ENCODE assay signal across 16 cellular contexts in the genomic region with DNA sequence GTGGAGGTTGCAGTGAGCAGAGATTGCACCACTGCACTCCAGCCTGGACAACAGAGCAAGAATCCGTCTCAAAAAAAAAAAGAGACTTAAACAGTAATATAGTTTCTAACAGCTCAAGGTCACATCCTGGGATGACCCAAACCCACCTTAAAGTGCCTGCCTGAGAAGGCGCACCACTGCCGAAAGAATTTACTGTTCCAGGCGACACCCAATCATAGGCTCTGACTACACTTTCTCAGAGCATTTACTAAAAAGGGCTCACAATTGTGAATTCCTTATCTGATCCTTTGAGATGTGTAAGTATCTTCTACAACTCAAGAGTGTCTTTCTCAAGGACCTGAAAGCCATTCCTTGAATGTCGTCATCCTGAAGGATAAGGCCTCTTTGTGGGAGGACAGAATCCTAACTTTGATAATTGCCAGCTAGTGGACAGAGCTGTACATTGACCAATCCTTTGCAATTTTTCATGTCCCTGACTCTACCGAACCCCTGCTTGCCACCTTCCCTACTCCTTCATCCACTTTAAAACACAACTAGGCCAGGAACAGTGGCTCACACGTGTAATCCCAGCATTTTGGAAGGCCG. TPM values are rescaled to one million over a fixed set of nuclear protein-coding genes. Genes with fewer than 3 reads are reported as not detected.
DNase-seq lines count a peak whose midpoint lies in the region; ATAC-seq and TF ChIP-seq lines count a peak whose summit lies in the region.
"Had no signal": no experiment of that assay in that cellular context is flagged by ENCODE, and none has a peak within 500 bp of the region (broad histone marks: within the 10 kb centered on the region; RNA-seq: fewer than 3 reads in every experiment).

No MANE protein-coding gene starts in this region.

- no peaks in the 10 kb centered on the region for H3K27me3 Mint-ChIP-seq in activated naive CD8-positive, alpha-beta T cell treated with anti-CD3 and anti-CD28 coated beads, Interleukin-2, amount 10 ng/mL, durations not matched to agents 7 days and 5 days
- H3K27me3 Mint-ChIP-seq in activated naive CD8-positive, alpha-beta T cell treated with anti-CD3 and anti-CD28 coated beads for 36 hours: no peaks in the 10 kb centered on the region
- H3K27me3 Mint-ChIP-seq in type B pancreatic cell: peaks cover 5% of the 10 kb centered on the region

- H3K4me3 ChIP-seq in hepatocyte: no peak overlapping the region
- no peak overlapping the region for H3K4me3 ChIP-seq in transverse colon
- no peak overlapping the region for H3K4me3 ChIP-seq in spleen
- H3K4me3 ChIP-seq: PC-9 had no signal

- no peak overlapping the region for H3K4me2 ChIP-seq in hepatocyte
- H3K4me2 ChIP-seq: KMS-11, PC-9 had no signal

- H3K4me3 Mint-ChIP-seq in activated naive CD8-positive, alpha-beta T cell treated with anti-CD3 and anti-CD28 coated beads, Interleukin-2, amount 10 ng/mL, durations not matched to agents 7 days and 5 days: no peak overlapping the region
- H3K4me3 Mint-ChIP-seq in activated naive CD8-positive, alpha-beta T cell treated with anti-CD3 and anti-CD28 coated beads for 36 hours: no peak overlapping the region
- peak overlapping the region; percentile 57 for H3K4me3 Mint-ChIP-seq in type B pancreatic cell

- no peaks in the 10 kb centered on the region for H3K9me2 ChIP-seq in hepatocyte (replicated peaks; ENCODE audit: insufficient read depth)

- no peaks in the 10 kb centered on the region for H4K20me1 ChIP-seq in hepatocyte (ENCODE audit: insufficient read depth, poor library complexity, severe bottlenecking)

- peaks cover 25% of the 10 kb centered on the region for H3K4me1 Mint-ChIP-seq in activated naive CD8-positive, alpha-beta T cell treated with anti-CD3 and anti-CD28 coated beads, Interleukin-2, amount 10 ng/mL, durations not matched to agents 7 days and 5 days
- peaks cover 18% of the 10 kb centered on the region for H3K4me1 Mint-ChIP-seq in activated naive CD8-positive, alpha-beta T cell treated with anti-CD3 and anti-CD28 coated beads for 36 hours
- peaks cover 24% of the 10 kb centered on the region for H3K4me1 Mint-ChIP-seq in type B pancreatic cell (ENCODE audit: unreplicated experiment)

- POLR2A ChIA-PET in activated naive CD8-positive, alpha-beta T cell treated with anti-CD3 and anti-CD28 coated beads, Interleukin-2, amount 10 ng/mL, durations not matched to agents 7 days and 5 days (lab: Charles Lee): interaction anchor here (1.0 kb wide), 1 partner anchor 22 kb away, joined by 3 read pairs; no protein-coding TSS in a partner anchor

- H3K4me1 ChIP-seq in hepatocyte (ENCODE audit: insufficient read depth) (peaks cover 27% of the 10 kb centered on the region), transverse colon (peaks cover 7 to 46% (median 29%) of the 10 kb centered on the region in 4 donors), spleen (peaks cover 12 to 32% (median 27%) of the 10 kb centered on the region in 6 donors)

- no peak for TF ChIP-seq POLR2A in transverse colon (IDR thresholded peaks at IDR 0.05)
- no peak for TF ChIP-seq POLR2A in spleen (IDR thresholded peaks at IDR 0.05)

- ATAC-seq in activated naive CD8-positive, alpha-beta T cell treated with anti-CD3 and anti-CD28 coated beads, Interleukin-2, amount 10 ng/mL, durations not matched to agents 7 days and 5 days (ENCODE audit: low read depth): no peak

- H3K79me2 ChIP-seq in hepatocyte: peaks cover 19% of the 10 kb centered on the region

- no peaks in the 10 kb centered on the region for H3K9me3 ChIP-seq in hepatocyte (ENCODE audit: low read depth)
- no peaks in the 10 kb centered on the region for H3K9me3 ChIP-seq in transverse colon
- H3K9me3 ChIP-seq in spleen: no peaks in the 10 kb centered on the region

- no peak for TF ChIP-seq EP300 in transverse colon (IDR thresholded peaks at IDR 0.05; ENCODE audit: low read depth)

- no peaks in the 10 kb centered on the region for H3K9me3 Mint-ChIP-seq in activated naive CD8-positive, alpha-beta T cell treated with anti-CD3 and anti-CD28 coated beads, Interleukin-2, amount 10 ng/mL, durations not matched to agents 7 days and 5 days
- no peaks in the 10 kb centered on the region for H3K9me3 Mint-ChIP-seq in activated naive CD8-positive, alpha-beta T cell treated with anti-CD3 and anti-CD28 coated beads for 36 hours
- no peaks in the 10 kb centered on the region for H3K9me3 Mint-ChIP-seq in type B pancreatic cell

- in situ Hi-C loops in transverse colon (cut with MboI; ENCODE audit: low pct_ligation_motif_present in 1 of 4, low pct_unique_long_range_greater_than_20kb in 1 of 4, low sequenced_read_pairs in 3 of 4): loop anchor here in 1 of 4 donors (10.0 kb wide), 1 partner anchor 47 kb away; no protein-coding TSS in a partner anchor

- TF ChIP-seq CTCF in hepatocyte (IDR thresholded peaks at IDR 0.05; ENCODE audit: poor library complexity): no peak
- no peak for TF ChIP-seq CTCF in type B pancreatic cell (conservative IDR thresholded peaks at IDR 0.05)
- no peak for TF ChIP-seq CTCF in transverse colon (IDR thresholded peaks at IDR 0.05)
- no peak for TF ChIP-seq CTCF in spleen (IDR thresholded peaks at IDR 0.05 in 8 of 11, conservative IDR thresholded peaks at IDR 0.05 in 3 of 11)

- peak overlapping the region; percentile 48 for H3K27ac Mint-ChIP-seq in activated naive CD8-positive, alpha-beta T cell treated with anti-CD3 and anti-CD28 coated beads, Interleukin-2, amount 10 ng/mL, durations not matched to agents 7 days and 5 days
- no peak overlapping the region for H3K27ac Mint-ChIP-seq in activated naive CD8-positive, alpha-beta T cell treated with anti-CD3 and anti-CD28 coated beads for 36 hours
- no peak overlapping the region for H3K27ac Mint-ChIP-seq in type B pancreatic cell

- 86% methylated on average over 8 of the region's 8 CpGs for WGBS in hepatocyte (ENCODE audit: low lambda C conversion rate, missing lambda C conversion rate)
- 89 to 93% methylated on average over 7 to 8 of the region's 8 CpGs for WGBS in transverse colon (ENCODE audit: low coverage in 1 of 2), 2 donors
- 89 to 95% (median 92%) methylated on average over 8 of the region's 8 CpGs for WGBS in spleen, 5 donors

- H3K27ac ChIP-seq in hepatocyte: peak overlapping the region; percentile 45
- no peak overlapping the region for H3K27ac ChIP-seq in transverse colon
- H3K27ac ChIP-seq in spleen: no peak overlapping the region
- H3K27ac ChIP-seq: C4-2B, KMS-11, PC-9 had no signal

- peaks cover 4% of the 10 kb centered on the region for H3K36me3 Mint-ChIP-seq in activated naive CD8-positive, alpha-beta T cell treated with anti-CD3 and anti-CD28 coated beads, Interleukin-2, amount 10 ng/mL, durations not matched to agents 7 days and 5 days
- peaks cover 2% of the 10 kb centered on the region for H3K36me3 Mint-ChIP-seq in activated naive CD8-positive, alpha-beta T cell treated with anti-CD3 and anti-CD28 coated beads for 36 hours
- H3K36me3 Mint-ChIP-seq in type B pancreatic cell: no peaks in the 10 kb centered on the region

- DNase-seq in activated naive CD8-positive, alpha-beta T cell treated with anti-CD3 and anti-CD28 coated beads, Interleukin-2, amount 10 ng/mL, durations not matched to agents 7 days and 5 days: no peak
- DNase-seq in activated naive CD8-positive, alpha-beta T cell treated with anti-CD3 and anti-CD28 coated beads for 36 hours: no peak
- DNase-seq in H4 (ENCODE audit: low spot score) (peak; percentile 1), hepatocyte (ENCODE audit: low spot score) (no peak), type B pancreatic cell (ENCODE audit: extremely low spot score, unreplicated experiment) (no peak), transverse colon (no peak), spleen (no peak)
- DNase-seq: Calu3, H7, NCI-H1092, NCI-H146, NCI-H2081 treated with DMSO at 0.1 percent for 48 hours, NCI-H510A, PC-9 had no signal

- no peaks in the 10 kb centered on the region for H3K27me3 ChIP-seq in hepatocyte
- H3K27me3 ChIP-seq in transverse colon: no peaks in the 10 kb centered on the region
- no peaks in the 10 kb centered on the region for H3K27me3 ChIP-seq in spleen (replicated peaks in 1 of 7)

- H2AFZ ChIP-seq in hepatocyte: no peak overlapping the region
- H2AFZ ChIP-seq: PC-9 had no signal

- intact Hi-C loops in transverse colon (cut with DNase I; ENCODE audit: low total_unique reads) (no loop called here), spleen (cut with DNase I; ENCODE audit: low total_unique reads) (no loop called here)

- no peaks in the 10 kb centered on the region for H3K36me3 ChIP-seq in hepatocyte (replicated peaks; ENCODE audit: insufficient read depth, low read depth)
- no peaks in the 10 kb centered on the region for H3K36me3 ChIP-seq in transverse colon
- H3K36me3 ChIP-seq in spleen: no peaks in the 10 kb centered on the region

RNA-seq across cellular contexts. Expression of a gene that starts 2.6 kb away (rescaled TPM):
- total RNA-seq in activated naive CD8-positive, alpha-beta T cell treated with anti-CD3 and anti-CD28 coated beads, Interleukin-2, amount 10 ng/mL, durations not matched to agents 7 days and 5 days: 10 to 100 TPM; 31.9 to 38.6 TPM
- 10 to 100 TPM; 21.5 to 23.3 TPM for total RNA-seq in activated naive CD8-positive, alpha-beta T cell treated with anti-CD3 and anti-CD28 coated beads for 36 hours
- total RNA-seq in H4 (2014; rRNA removed; shearing (Covaris generic)): 20.8 and 30.6 TPM in 2 replicates
- total RNA-seq in hepatocyte (24.2 and 29.2 TPM in 2 replicates), type B pancreatic cell (ENCODE audit: low replicate concordance) (8.5 and 37.2 TPM in 2 replicates), transverse colon (10 to 100 TPM in 2 of 4 donors, 1 to 10 TPM in 2; 2.6 to 16.5 (median 8.5) TPM), spleen (10 to 100 TPM; 33.1 to 66.9 (median 48.1) TPM)
- polyA plus RNA-seq in hepatocyte (20.8 and 25.6 TPM in 2 replicates), spleen (10 to 100 TPM in 1 of 3 donors, 1 to 10 TPM in 2; 5.2 to 16.5 (median 7.2) TPM)

RNA-seq across cellular contexts. Expression of a gene that starts 12.9 kb away (rescaled TPM):
- 10 to 100 TPM; 24.3 to 26.0 TPM for total RNA-seq in activated naive CD8-positive, alpha-beta T cell treated with anti-CD3 and anti-CD28 coated beads, Interleukin-2, amount 10 ng/mL, durations not matched to agents 7 days and 5 days
- total RNA-seq in activated naive CD8-positive, alpha-beta T cell treated with anti-CD3 and anti-CD28 coated beads for 36 hours: 1 to 10 TPM; 8.7 to 9.6 TPM
- total RNA-seq in H4 (2014; rRNA removed; shearing (Covaris generic)): 2.0 and 2.9 TPM in 2 replicates
- total RNA-seq in hepatocyte: 13.3 and 25.9 TPM in 2 replicates
- 12.1 and 15.7 TPM in 2 replicates for polyA plus RNA-seq in hepatocyte
- 19.5 and 23.9 TPM in 2 replicates for total RNA-seq in type B pancreatic cell (ENCODE audit: low replicate concordance)
- total RNA-seq in transverse colon: 10 to 100 TPM; 38.5 to 62.7 (median 43.1) TPM
- total RNA-seq in spleen: 10 to 100 TPM; 20.8 to 31.9 (median 27.1) TPM
- 10 to 100 TPM in 2 of 3 donors, 1 to 10 TPM in 1; 8.1 to 18.6 (median 16.7) TPM for polyA plus RNA-seq in spleen
